ENCODE assay signal across 9 cellular contexts in the genomic region with DNA sequence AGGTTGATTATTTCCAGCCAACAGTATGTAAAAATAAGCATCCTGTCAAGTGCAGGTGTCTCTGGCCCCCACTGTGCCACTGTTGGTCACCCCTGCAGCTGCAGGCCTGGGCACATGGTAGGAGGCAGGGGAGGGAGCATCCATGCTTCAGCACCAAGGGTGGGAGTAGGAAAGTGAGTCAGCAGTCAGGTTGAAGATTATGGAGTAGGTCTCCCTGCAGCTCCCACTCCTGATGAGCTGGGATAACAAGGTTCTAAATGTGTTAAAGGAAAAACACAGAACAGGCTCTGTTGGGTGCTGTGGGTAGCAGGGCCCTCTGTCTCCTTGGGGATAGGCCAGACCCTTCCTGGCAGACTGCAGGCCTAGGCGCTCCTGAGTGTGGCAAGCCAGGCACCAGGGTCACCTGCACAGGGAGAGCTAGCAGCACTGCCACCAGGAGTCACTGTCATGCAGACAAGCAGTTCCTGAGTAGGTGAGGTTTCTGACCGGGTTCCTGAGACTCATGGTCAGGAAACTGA. TPM values are rescaled to one million over a fixed set of nuclear protein-coding genes. Genes with fewer than 3 reads are reported as not detected.
DNase-seq lines count a peak whose midpoint lies in the region; ATAC-seq and TF ChIP-seq lines count a peak whose summit lies in the region.
"Had no signal": no experiment of that assay in that cellular context is flagged by ENCODE, and none has a peak within 500 bp of the region (broad histone marks: within the 10 kb centered on the region; RNA-seq: fewer than 3 reads in every experiment).

No MANE protein-coding gene starts in this region.

- ATAC-seq in GM18867 (IDR thresholded peaks at IDR 0.05; ENCODE audit: unreplicated experiment) (peak; percentile 80), HG03439 (IDR thresholded peaks at IDR 0.05; ENCODE audit: unreplicated experiment) (peak; percentile 61), left lobe of liver (peak; percentile 77), HG02870 (IDR thresholded peaks at IDR 0.05; ENCODE audit: unreplicated experiment) (no peak)
- peak; percentile 72 for ATAC-seq in activated CD8-positive, alpha-beta T cell treated with anti-CD3 and anti-CD28 coated beads, Interleukin-2, amount 10 ng/mL, durations not matched to agents 7 days and 5 days

- no peak for DNase-seq in AG09309 (ENCODE audit: low read depth)
- peak; percentile 36 for DNase-seq in activated CD8-positive, alpha-beta T cell treated with anti-CD3 and anti-CD28 coated beads, Interleukin-2, amount 10 ng/mL, durations not matched to agents 7 days and 5 days
- no peak for DNase-seq in left lobe of liver (ENCODE audit: low spot score)
- no peak for DNase-seq in colonic mucosa
- DNase-seq in amniotic stem cell (lab: John Stamatoyannopoulos, UW), result no peak

- POLR2A ChIA-PET in activated CD8-positive, alpha-beta T cell treated with anti-CD3 and anti-CD28 coated beads, Interleukin-2, amount 10 ng/mL, durations not matched to agents 7 days and 5 days (lab: Charles Lee), result no interaction called here

- H3K27me3 Mint-ChIP-seq in activated CD8-positive, alpha-beta T cell treated with anti-CD3 and anti-CD28 coated beads, Interleukin-2, amount 10 ng/mL, durations not matched to agents 7 days and 5 days (ENCODE audit: low read depth), result no peaks in the 10 kb centered on the region

- peaks cover 19% of the 10 kb centered on the region for H3K36me3 Mint-ChIP-seq in activated CD8-positive, alpha-beta T cell treated with anti-CD3 and anti-CD28 coated beads, Interleukin-2, amount 10 ng/mL, durations not matched to agents 7 days and 5 days (ENCODE audit: low read depth)

- no peak overlapping the region for H3K4me3 Mint-ChIP-seq in activated CD8-positive, alpha-beta T cell treated with anti-CD3 and anti-CD28 coated beads, Interleukin-2, amount 10 ng/mL, durations not matched to agents 7 days and 5 days
- H3K4me3 Mint-ChIP-seq: neural crest cell had no signal

- intact Hi-C loops in colonic mucosa (cut with DNase I), result no loop called here

- TF ChIP-seq CTCF in AG09309 (IDR thresholded peaks at IDR 0.05; ENCODE audit: control insufficient read depth, insufficient read depth, low read depth, low read length, missing control alignments), result peak; percentile 10
- TF ChIP-seq CTCF in colonic mucosa (IDR thresholded peaks at IDR 0.05), result no peak

- peaks cover 13% of the 10 kb centered on the region for H3K4me1 Mint-ChIP-seq in activated CD8-positive, alpha-beta T cell treated with anti-CD3 and anti-CD28 coated beads, Interleukin-2, amount 10 ng/mL, durations not matched to agents 7 days and 5 days (ENCODE audit: low read depth)
- H3K4me1 Mint-ChIP-seq: neural crest cell had no signal

- H3K4me3 ChIP-seq in AG09309 (ENCODE audit: control insufficient read depth, low read depth, low read length) (no peak overlapping the region), colonic mucosa (no peak overlapping the region)

- H3K27me3 ChIP-seq in colonic mucosa, result no peaks in the 10 kb centered on the region

- no peaks in the 10 kb centered on the region for H3K9me3 ChIP-seq in colonic mucosa

- H3K9me3 Mint-ChIP-seq in activated CD8-positive, alpha-beta T cell treated with anti-CD3 and anti-CD28 coated beads, Interleukin-2, amount 10 ng/mL, durations not matched to agents 7 days and 5 days (ENCODE audit: insufficient read depth), result no peaks in the 10 kb centered on the region
- H3K9me3 Mint-ChIP-seq: neural crest cell had no signal

- H3K27ac ChIP-seq in colonic mucosa, result no peak overlapping the region

- CTCF ChIA-PET in activated CD8-positive, alpha-beta T cell treated with anti-CD3 and anti-CD28 coated beads, Interleukin-2, amount 10 ng/mL, durations not matched to agents 7 days and 5 days (lab: Charles Lee), result interaction anchor here (0.5 to 2.4 kb wide), 6 partner anchors 19 to 59 kb away, joined by 3 to 8 read pairs (median 4); partner anchors contain the start of gene NUDCD3

- H3K27ac Mint-ChIP-seq in activated CD8-positive, alpha-beta T cell treated with anti-CD3 and anti-CD28 coated beads, Interleukin-2, amount 10 ng/mL, durations not matched to agents 7 days and 5 days, result peak overlapping the region; percentile 27

- H3K9ac ChIP-seq in colonic mucosa (ENCODE audit: low read depth in 2 of 2, low read length in 2 of 2), result no peak overlapping the region

- H3K36me3 ChIP-seq in colonic mucosa, result no peaks in the 10 kb centered on the region

- H3K4me1 ChIP-seq in colonic mucosa, result no peaks in the 10 kb centered on the region

RNA-seq across cellular contexts. Expression of gene NUDCD3, which starts 59.3 kb away (rescaled TPM):
- total RNA-seq in activated CD8-positive, alpha-beta T cell treated with anti-CD3 and anti-CD28 coated beads, Interleukin-2, amount 10 ng/mL, durations not matched to agents 7 days and 5 days, result 10 to 100 TPM; 80.7 to 84.0 TPM
- total RNA-seq in left lobe of liver (47.1 TPM), colonic mucosa (100 to 1,000 TPM in 1 of 2 donors, 10 to 100 TPM in 1; 77.7 to 105 TPM)
